Comparison of ENCODE assay signal across 14 cellular contexts in the genomic region with DNA sequence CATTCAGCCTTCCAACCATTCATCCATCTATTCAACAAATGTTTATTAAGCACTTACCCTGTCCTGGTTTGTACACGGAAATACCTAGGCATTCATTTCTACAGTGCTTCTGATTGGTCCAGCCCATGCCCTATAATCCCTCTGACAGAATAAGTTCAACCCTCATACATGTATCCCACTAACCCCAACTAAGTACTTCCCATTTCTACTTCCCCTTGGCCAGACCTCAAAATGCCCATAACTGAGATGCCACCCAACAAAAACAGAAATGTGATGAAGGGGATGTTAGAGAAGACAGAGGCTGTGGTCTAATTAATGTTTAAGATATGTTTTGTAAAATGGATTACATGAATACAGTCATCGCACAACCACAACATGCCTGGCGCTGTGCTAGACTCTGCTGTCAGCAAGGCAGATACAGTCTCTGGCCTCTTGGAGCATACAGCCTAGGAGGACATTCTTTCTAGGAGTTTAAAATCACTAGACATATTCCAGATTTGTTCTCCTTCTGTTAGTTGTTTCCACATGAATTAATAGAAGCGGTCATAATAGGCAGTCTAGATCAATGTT. TPM values are rescaled to one million over a fixed set of nuclear protein-coding genes. Genes with fewer than 3 reads are reported as not detected.
DNase-seq lines count a peak whose midpoint lies in the region; ATAC-seq, FAIRE-seq and TF ChIP-seq lines count a peak whose summit lies in the region.
"Had no signal": no experiment of that assay in that cellular context is flagged by ENCODE, and none has a peak within 500 bp of the region (broad histone marks: within the 10 kb centered on the region; RNA-seq: fewer than 3 reads in every experiment).

No MANE protein-coding gene starts in this region.

- peak; percentile 42 for ATAC-seq in memory B cell (ENCODE audit: low read depth)
- no peak for ATAC-seq in HG03432 (IDR thresholded peaks at IDR 0.05; ENCODE audit: unreplicated experiment)
- no peak for ATAC-seq in HG03159 (IDR thresholded peaks at IDR 0.05; ENCODE audit: unreplicated experiment)

- no peak for TF ChIP-seq POLR2A in GM12891 (IDR thresholded peaks at IDR 0.05; ENCODE audit: low read depth, low read length)

- H3K4me3 Mint-ChIP-seq in memory B cell = peak overlapping the region; percentile 66

- H3K9me3 Mint-ChIP-seq in memory B cell = no peaks in the 10 kb centered on the region

- no peak overlapping the region for H3K27ac Mint-ChIP-seq in memory B cell

- H3K36me3 Mint-ChIP-seq in memory B cell = peaks cover 17% of the 10 kb centered on the region

- DNase-seq in activated CD4-positive, alpha-beta T cell treated with anti-CD3 and anti-CD28 coated beads for 48 hours = peak; percentile 46
- no peak for DNase-seq in activated CD4-positive, alpha-beta T cell treated with anti-CD3 and anti-CD28 coated beads, Interleukin-2, amount 50 U/mL, for 4 hours
- DNase-seq in GM12891 (ENCODE audit: insufficient read length, low spot score) (no peak), OCI-M1 (lab: John Stamatoyannopoulos, UW) (peak; percentile 22), memory B cell (ENCODE audit: low spot score in 2 of 2) (no peak), NCI-H2081 treated with DMSO at 0.1 percent for 48 hours (lab: John Stamatoyannopoulos, UW) (no peak)
- DNase-seq: cerebellar nuclear complex, EL, NCI-H1417 treated with DMSO at 0.1 percent for 48 hours, NCI-H748 treated with DMSO at 0.1 percent for 48 hours, tibial artery had no signal

- FAIRE-seq in GM12891 (lab: Jason Lieb, UNC) = peak; percentile 96

- H3K27me3 Mint-ChIP-seq in memory B cell = no peaks in the 10 kb centered on the region

- peaks cover 42% of the 10 kb centered on the region for H3K4me1 Mint-ChIP-seq in memory B cell

TF ChIP-seq in GM12891, 5 proteins besides CTCF, POLR2A, EP300 and RAD21:
- no peak for TF ChIP-seq SPI1 (IDR thresholded peaks at IDR 0.05; ENCODE audit: low read depth, low read length)
- TF ChIP-seq POLR2AphosphoS5 (IDR thresholded peaks at IDR 0.05; ENCODE audit: low read depth, low read length) = 0 out of 2 replicates have a peak, but pooled peaks have one; percentile 26

RNA-seq across cellular contexts. Expression of gene CD48, which starts 6.4 kb away (rescaled TPM):
- 614 TPM for polyA plus RNA-seq in GM12891 (2012; ENCODE audit: low read depth, missing spikeins)
- polyA plus RNA-seq: AG04450 had no signal

RNA-seq across cellular contexts. Expression of gene SLAMF7, which starts 33.8 kb away (rescaled TPM):
- polyA plus RNA-seq in GM12891 (2012; ENCODE audit: low read depth, missing spikeins) = 123 TPM
- polyA plus RNA-seq: AG04450 had no signal

RNA-seq across cellular contexts. Expression of gene SLAMF1, which starts 58.4 kb away (rescaled TPM):
- 102 TPM for polyA plus RNA-seq in GM12891 (2012; ENCODE audit: low read depth, missing spikeins)
- polyA plus RNA-seq: AG04450 had no signal

Comparison
In these comparisons a context has a peak if more than half of its experiments do, and no peak if none do; other contexts are left out.
1. DNase-seq: peak in activated CD4-positive, alpha-beta T cell treated with anti-CD3 and anti-CD28 coated beads for 48 hours (single experiment) and OCI-M1 (single experiment); none in activated CD4-positive, alpha-beta T cell treated with anti-CD3 and anti-CD28 coated beads, Interleukin-2, amount 50 U/mL, for 4 hours (0 of 2), GM12891 (single experiment), memory B cell (0 of 2) and NCI-H2081 treated with DMSO at 0.1 percent for 48 hours (single experiment).